In genomic region chr13:76668141-76668540, GRCh38 we compare ENCODE assay signal across 13 cellular contexts.
DNase-seq lines count a peak whose midpoint lies in the region; ATAC-seq and TF ChIP-seq lines count a peak whose summit lies in the region.
"Had no signal": no experiment of that assay in that cellular context is flagged by ENCODE, and none has a peak within 500 bp of the region (broad histone marks: within the 10 kb centered on the region; RNA-seq: fewer than 3 reads in every experiment).

No MANE protein-coding gene starts in this region.

- H3K9me3 ChIP-seq in SK-N-SH: no peaks in the 10 kb centered on the region
- H3K9me3 ChIP-seq in right lobe of liver: no peaks in the 10 kb centered on the region
- H3K9me3 ChIP-seq: A549, Caco-2 had no signal

- TF ChIP-seq POLR2A in right lobe of liver (IDR thresholded peaks at IDR 0.05): no peak

- peak overlapping the region; percentile 22 for H3K27ac Mint-ChIP-seq in mesothelial cell of epicardium
- no peak overlapping the region for H3K27ac Mint-ChIP-seq in T-helper 2 cell treated with Interferon-gamma antibody and Interleukin-4, amounts not matched to agents 5 μg/mL and 100 μg/mL, for 36 hours
- H3K27ac Mint-ChIP-seq: CD4-positive, alpha-beta T cell had no signal

- H3K4me2 ChIP-seq in SK-N-SH: no peak overlapping the region
- H3K4me2 ChIP-seq: A549 had no signal

- H3K9me3 Mint-ChIP-seq in mesothelial cell of epicardium: peaks cover 6% of the 10 kb centered on the region
- H3K9me3 Mint-ChIP-seq in T-helper 2 cell treated with Interferon-gamma antibody and Interleukin-4, amounts not matched to agents 5 μg/mL and 100 μg/mL, for 36 hours: no peaks in the 10 kb centered on the region
- H3K9me3 Mint-ChIP-seq: CD4-positive, alpha-beta T cell had no signal

- CTCF ChIA-PET in SK-N-SH (lab: Yijun Ruan, JAX): interaction anchor here (0.7 to 2.8 kb wide), 6 partner anchors 37 to 235 kb away, joined by 3 to 24 read pairs (median 4); partner anchors contain the start of gene KCTD12

- H3K27ac ChIP-seq in SK-N-SH (ENCODE audit: low read depth in 2 of 2, low read length in 1 of 2) (no peak overlapping the region), right lobe of liver (no peak overlapping the region)
- H3K27ac ChIP-seq: 22Rv1, A549, C4-2B, GM23248 had no signal

- H3K9ac ChIP-seq in SK-N-SH: no peak overlapping the region
- H3K9ac ChIP-seq: GM23248 had no signal

- TF ChIP-seq EP300 in SK-N-SH (IDR thresholded peaks at IDR 0.05; ENCODE audit: borderline replicate concordance in 1 of 2, low read depth in 1 of 2, low read length in 1 of 2): no peak

- H4K20me1 ChIP-seq in SK-N-SH (ENCODE audit: insufficient read depth): no peaks in the 10 kb centered on the region

- H3K4me1 ChIP-seq in SK-N-SH (ENCODE audit: control insufficient read depth in 1 of 2, insufficient read depth in 2 of 2, low read depth in 1 of 2, low read length in 1 of 2): no peaks in the 10 kb centered on the region
- no peaks in the 10 kb centered on the region for H3K4me1 ChIP-seq in right lobe of liver
- H3K4me1 ChIP-seq: A549, Caco-2 had no signal

- H3K27me3 ChIP-seq in SK-N-SH (ENCODE audit: insufficient read depth) (no peaks in the 10 kb centered on the region), right lobe of liver (no peaks in the 10 kb centered on the region)

- H3K4me1 Mint-ChIP-seq in mesothelial cell of epicardium: peaks cover 8% of the 10 kb centered on the region
- no peaks in the 10 kb centered on the region for H3K4me1 Mint-ChIP-seq in T-helper 2 cell treated with Interferon-gamma antibody and Interleukin-4, amounts not matched to agents 5 μg/mL and 100 μg/mL, for 36 hours (ENCODE audit: low read depth)

- POLR2A ChIA-PET in SK-N-SH (lab: Yijun Ruan, JAX): no interaction called here

- H3K36me3 Mint-ChIP-seq in mesothelial cell of epicardium: no peaks in the 10 kb centered on the region
- H3K36me3 Mint-ChIP-seq in T-helper 2 cell treated with Interferon-gamma antibody and Interleukin-4, amounts not matched to agents 5 μg/mL and 100 μg/mL, for 36 hours (ENCODE audit: low read depth): no peaks in the 10 kb centered on the region

- H3K4me3 ChIP-seq in SK-N-SH (ENCODE audit: low read depth in 2 of 2, low read length in 1 of 2): no peak overlapping the region
- H3K4me3 ChIP-seq in fibroblast of villous mesenchyme (ENCODE audit: low read depth, low read length): no peak overlapping the region
- H3K4me3 ChIP-seq in right lobe of liver: no peak overlapping the region
- H3K4me3 ChIP-seq: A549, GM23248 had no signal

- DNase-seq in SK-N-SH: no peak
- peak; percentile 78 for DNase-seq in fibroblast of villous mesenchyme (ENCODE audit: low read depth)
- no peak for DNase-seq in mesothelial cell of epicardium (ENCODE audit: low spot score in 2 of 2, unreplicated experiment in 2 of 2)
- DNase-seq in NCI-H1417 treated with DMSO at 0.1 percent for 48 hours (lab: John Stamatoyannopoulos, UW): no peak
- no peak for DNase-seq in right lobe of liver
- DNase-seq in T-helper 2 cell treated with Interferon-gamma antibody and Interleukin-4, amounts not matched to agents 5 μg/mL and 100 μg/mL, for 36 hours (ENCODE audit: low spot score): no peak

- intact Hi-C loops in right lobe of liver (cut with DNase I): no loop called here

- H3K9me2 ChIP-seq in SK-N-SH: no peaks in the 10 kb centered on the region

- TF ChIP-seq CTCF in SK-N-SH (IDR thresholded peaks at IDR 0.05) (no peak), fibroblast of villous mesenchyme (IDR thresholded peaks at IDR 0.05; ENCODE audit: insufficient read depth, low read depth, low read length) (no peak), mesothelial cell of epicardium (IDR thresholded peaks at IDR 0.05; ENCODE audit: unreplicated experiment) (no peak), right lobe of liver (IDR thresholded peaks at IDR 0.05) (no peak)

- H3K4me3 Mint-ChIP-seq in mesothelial cell of epicardium: no peak overlapping the region
- no peak overlapping the region for H3K4me3 Mint-ChIP-seq in T-helper 2 cell treated with Interferon-gamma antibody and Interleukin-4, amounts not matched to agents 5 μg/mL and 100 μg/mL, for 36 hours
- H3K4me3 Mint-ChIP-seq: CD4-positive, alpha-beta T cell had no signal

- no peaks in the 10 kb centered on the region for H3F3A ChIP-seq in SK-N-SH (replicated peaks; ENCODE audit: insufficient read depth)

- H2AFZ ChIP-seq in SK-N-SH (ENCODE audit: low read depth): no peak overlapping the region
- H2AFZ ChIP-seq: GM23248 had no signal

- peaks cover 4% of the 10 kb centered on the region for H3K27me3 Mint-ChIP-seq in mesothelial cell of epicardium (ENCODE audit: low read depth)
- H3K27me3 Mint-ChIP-seq in T-helper 2 cell treated with Interferon-gamma antibody and Interleukin-4, amounts not matched to agents 5 μg/mL and 100 μg/mL, for 36 hours (ENCODE audit: low read depth): peaks cover under 1% of the 10 kb centered on the region
- H3K27me3 Mint-ChIP-seq: CD4-positive, alpha-beta T cell had no signal

- TF ChIP-seq RAD21 in SK-N-SH (IDR thresholded peaks at IDR 0.05; ENCODE audit: low read length): no peak

- H3K79me2 ChIP-seq in SK-N-SH (ENCODE audit: insufficient read depth): no peaks in the 10 kb centered on the region

- no peaks in the 10 kb centered on the region for H3K36me3 ChIP-seq in SK-N-SH (replicated peaks in 1 of 2; ENCODE audit: control insufficient read depth in 1 of 2, insufficient read depth in 2 of 2, low read length in 1 of 2)
- H3K36me3 ChIP-seq in right lobe of liver: no peaks in the 10 kb centered on the region

- 63% methylated on average over 2 of the region's 2 CpGs for WGBS in SK-N-SH (ENCODE audit: low lambda C conversion rate)
- WGBS in right lobe of liver (ENCODE audit: insufficient coverage, low coverage, low lambda C conversion rate, missing lambda C conversion rate): 29% methylated on average over 2 of the region's 2 CpGs

- ATAC-seq in SK-N-SH treated with all-trans-retinoic acid at 6 μM for 48 hours: 0 out of 3 replicates have a peak, but pooled peaks have one; percentile 11
- ATAC-seq in right lobe of liver: no peak

TF ChIP-seq in SK-N-SH treated with all-trans-retinoic acid at 6 μM for 48 hours, 23 proteins besides CTCF, POLR2A, EP300 and RAD21:
- TF ChIP-seq BACH2 (CRISPR knock-in tag; IDR thresholded peaks at IDR 0.05; ENCODE audit: borderline replicate concordance) (no peak), SNAI2 (CRISPR knock-in tag; IDR thresholded peaks at IDR 0.05) (no peak)

TF ChIP-seq in SK-N-SH, 30 proteins besides CTCF, POLR2A, EP300 and RAD21 (continues in another document):
- TF ChIP-seq POLR2AphosphoS5 (IDR thresholded peaks at IDR 0.05; ENCODE audit: low read depth, low read length): no peak
- no peak for TF ChIP-seq ELF1 (IDR thresholded peaks at IDR 0.05)
- no peak for TF ChIP-seq USF1 (IDR thresholded peaks at IDR 0.05; ENCODE audit: borderline replicate concordance, low read depth)
- no peak for TF ChIP-seq NRF1 (IDR thresholded peaks at IDR 0.05; ENCODE audit: low read depth, low read length)
- TF ChIP-seq, protein P1, sequence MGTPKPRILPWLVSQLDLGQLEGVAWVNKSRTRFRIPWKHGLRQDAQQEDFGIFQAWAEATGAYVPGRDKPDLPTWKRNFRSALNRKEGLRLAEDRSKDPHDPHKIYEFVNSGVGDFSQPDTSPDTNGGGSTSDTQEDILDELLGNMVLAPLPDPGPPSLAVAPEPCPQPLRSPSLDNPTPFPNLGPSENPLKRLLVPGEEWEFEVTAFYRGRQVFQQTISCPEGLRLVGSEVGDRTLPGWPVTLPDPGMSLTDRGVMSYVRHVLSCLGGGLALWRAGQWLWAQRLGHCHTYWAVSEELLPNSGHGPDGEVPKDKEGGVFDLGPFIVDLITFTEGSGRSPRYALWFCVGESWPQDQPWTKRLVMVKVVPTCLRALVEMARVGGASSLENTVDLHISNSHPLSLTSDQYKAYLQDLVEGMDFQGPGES (IDR thresholded peaks at IDR 0.05; ENCODE audit: low read depth, low read length): no peak
- no peak for TF ChIP-seq RFX5 (IDR thresholded peaks at IDR 0.05; ENCODE audit: low read length)
- TF ChIP-seq, protein P2, sequence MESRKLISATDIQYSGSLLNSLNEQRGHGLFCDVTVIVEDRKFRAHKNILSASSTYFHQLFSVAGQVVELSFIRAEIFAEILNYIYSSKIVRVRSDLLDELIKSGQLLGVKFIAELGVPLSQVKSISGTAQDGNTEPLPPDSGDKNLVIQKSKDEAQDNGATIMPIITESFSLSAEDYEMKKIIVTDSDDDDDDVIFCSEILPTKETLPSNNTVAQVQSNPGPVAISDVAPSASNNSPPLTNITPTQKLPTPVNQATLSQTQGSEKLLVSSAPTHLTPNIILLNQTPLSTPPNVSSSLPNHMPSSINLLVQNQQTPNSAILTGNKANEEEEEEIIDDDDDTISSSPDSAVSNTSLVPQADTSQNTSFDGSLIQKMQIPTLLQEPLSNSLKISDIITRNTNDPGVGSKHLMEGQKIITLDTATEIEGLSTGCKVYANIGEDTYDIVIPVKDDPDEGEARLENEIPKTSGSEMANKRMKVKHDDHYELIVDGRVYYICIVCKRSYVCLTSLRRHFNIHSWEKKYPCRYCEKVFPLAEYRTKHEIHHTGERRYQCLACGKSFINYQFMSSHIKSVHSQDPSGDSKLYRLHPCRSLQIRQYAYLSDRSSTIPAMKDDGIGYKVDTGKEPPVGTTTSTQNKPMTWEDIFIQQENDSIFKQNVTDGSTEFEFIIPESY (IDR thresholded peaks at IDR 0.05; ENCODE audit: borderline replicate concordance, low read depth): no peak
- no peak for TF ChIP-seq TAF1 (IDR thresholded peaks at IDR 0.05; ENCODE audit: borderline replicate concordance, low read depth, low read length)
- TF ChIP-seq, protein P3, sequence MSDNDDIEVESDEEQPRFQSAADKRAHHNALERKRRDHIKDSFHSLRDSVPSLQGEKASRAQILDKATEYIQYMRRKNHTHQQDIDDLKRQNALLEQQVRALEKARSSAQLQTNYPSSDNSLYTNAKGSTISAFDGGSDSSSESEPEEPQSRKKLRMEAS (IDR thresholded peaks at IDR 0.05; ENCODE audit: low read depth): no peak
- no peak for TF ChIP-seq NFIC (IDR thresholded peaks at IDR 0.05; ENCODE audit: borderline replicate concordance)
- TF ChIP-seq EZH2phosphoT487 (IDR thresholded peaks at IDR 0.05; ENCODE audit: borderline replicate concordance, low read depth): no peak
- TF ChIP-seq FOXJ3 (CRISPR knock-in tag; IDR thresholded peaks at IDR 0.05): no peak
- no peak for TF ChIP-seq MEF2A (IDR thresholded peaks at IDR 0.05; ENCODE audit: borderline replicate concordance, low read depth)
